In the genomic region with DNA sequence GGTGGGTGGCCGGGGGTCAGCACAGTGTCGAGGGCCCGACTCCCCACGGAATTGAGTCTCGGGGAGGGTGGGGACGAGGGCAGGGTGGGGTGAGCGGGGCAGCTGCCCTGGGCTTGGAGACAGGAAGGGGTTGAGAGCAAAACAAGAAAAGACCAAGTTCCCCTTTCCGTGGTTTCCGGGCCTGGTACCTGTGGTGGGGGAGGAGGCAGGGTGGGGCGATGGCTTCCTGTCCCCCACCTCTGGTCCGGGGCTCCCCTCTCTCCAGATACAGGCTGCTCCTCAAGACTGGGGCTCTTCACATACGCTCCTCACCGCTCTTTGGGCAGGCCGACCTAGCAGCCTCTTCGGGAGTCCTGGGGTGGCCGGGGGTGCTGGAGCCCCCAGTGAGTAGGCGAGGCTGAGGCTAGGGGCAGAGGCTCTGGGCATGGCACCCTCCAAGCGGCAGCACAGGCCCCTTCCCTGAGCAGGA, we compare ENCODE assay signal across 1 cellular context.
TF ChIP-seq lines count a peak whose summit lies in the region.

No MANE protein-coding gene starts in this region.

TF ChIP-seq in endothelial cell of umbilical vein, 7 proteins besides CTCF, POLR2A, EP300 and RAD21:
- no peak for TF ChIP-seq EZH2 (IDR thresholded peaks at IDR 0.05; ENCODE audit: borderline replicate concordance, low read depth, low read length, severe bottlenecking)
- TF ChIP-seq FOS (IDR thresholded peaks at IDR 0.05; ENCODE audit: borderline replicate concordance, insufficient read depth, low read length): no peak
- no peak for TF ChIP-seq POLR2AphosphoS5 (IDR thresholded peaks at IDR 0.05; ENCODE audit: insufficient read depth, low read depth, low read length)
- no peak for TF ChIP-seq GATA2 (IDR thresholded peaks at IDR 0.05; ENCODE audit: insufficient read depth, insufficient read length, low read depth, low read length)
- TF ChIP-seq, protein P1, sequence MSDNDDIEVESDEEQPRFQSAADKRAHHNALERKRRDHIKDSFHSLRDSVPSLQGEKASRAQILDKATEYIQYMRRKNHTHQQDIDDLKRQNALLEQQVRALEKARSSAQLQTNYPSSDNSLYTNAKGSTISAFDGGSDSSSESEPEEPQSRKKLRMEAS (IDR thresholded peaks at IDR 0.05; ENCODE audit: insufficient read depth, insufficient read length): no peak
- no peak for TF ChIP-seq JUN (IDR thresholded peaks at IDR 0.05; ENCODE audit: borderline replicate concordance, insufficient read depth, insufficient read length, low read depth)
TF ChIP-seq in endothelial cell of umbilical vein: peak in this region for 0.
